ENCODE assay signal across 8 cellular contexts in the genomic region with DNA sequence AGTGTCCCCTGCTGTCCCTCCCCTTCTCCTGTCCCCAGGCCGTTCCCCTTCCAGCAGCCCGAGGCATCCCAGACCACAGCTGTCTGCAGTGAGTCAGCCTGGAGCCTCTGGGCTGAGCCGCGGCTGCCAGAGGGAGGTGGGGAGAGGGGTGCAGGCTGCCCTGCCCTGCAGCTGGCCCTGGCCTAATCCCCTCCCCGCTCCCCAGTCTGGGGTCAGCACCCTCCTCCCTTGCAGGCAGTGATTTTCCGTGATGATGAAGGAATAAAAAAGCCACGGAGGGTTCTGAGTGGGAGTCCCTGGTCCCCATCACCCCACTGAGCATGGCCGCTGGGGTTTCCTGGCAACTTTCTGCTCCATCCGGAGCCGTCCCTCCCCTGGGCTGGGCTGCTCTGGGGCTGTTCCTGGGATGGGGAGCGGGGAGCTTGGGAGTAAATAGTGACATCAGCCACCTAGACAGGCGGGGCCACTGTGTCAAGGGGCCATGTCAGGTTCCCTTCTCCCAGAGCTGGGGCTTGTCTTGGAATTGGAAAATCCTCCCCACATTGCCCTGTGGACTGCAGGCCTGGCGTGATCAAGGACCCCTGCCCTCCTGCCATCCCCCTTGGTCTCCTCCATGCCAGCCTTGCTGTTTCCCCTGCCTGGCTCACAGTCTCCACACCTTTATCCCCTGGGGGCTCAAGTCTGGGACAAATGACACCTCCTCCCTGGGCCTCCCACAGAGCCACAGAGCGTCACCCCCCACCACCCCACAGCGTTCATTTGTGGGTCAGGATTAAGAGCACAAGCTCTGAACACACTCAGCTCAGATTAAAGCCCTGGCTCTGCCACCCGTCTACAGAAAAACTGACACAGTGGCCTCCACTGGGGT. TPM values are rescaled to one million over a fixed set of nuclear protein-coding genes. Genes with fewer than 3 reads are reported as not detected.
DNase-seq lines count a peak whose midpoint lies in the region; ATAC-seq and TF ChIP-seq lines count a peak whose summit lies in the region.

No MANE protein-coding gene starts in this region.

- intact Hi-C loops in natural killer cell (cut with micrococcal nuclease) (no loop called here), Right ventricle myocardium inferior (cut with DNase I) (loop anchor here (1.0 to 5.0 kb wide), 3 partner anchors 64 to 242 kb away; no protein-coding TSS in a partner anchor)
- intact Hi-C loops in activated CD4-positive, alpha-beta memory T cell treated with anti-CD3 and anti-CD28 coated beads for 36 hours (cut with micrococcal nuclease), result loop anchor here (1.0 to 10.0 kb wide), 2 partner anchors 16 to 204 kb away; partner anchors contain the start of gene SPC24

- no peaks in the 10 kb centered on the region for H3K27me3 Mint-ChIP-seq in natural killer cell treated with Interleukin-12 subunit alpha and Interleukin-12 subunit beta and Interleukin-15 and Interleukin-18, amount 100 ng/mL, for 72 hours
- H3K27me3 Mint-ChIP-seq in natural killer cell (ENCODE audit: low read depth in 2 of 2), result no peaks in the 10 kb centered on the region
- no peaks in the 10 kb centered on the region for H3K27me3 Mint-ChIP-seq in progenitor cell of endocrine pancreas
- no peaks in the 10 kb centered on the region for H3K27me3 Mint-ChIP-seq in activated CD4-positive, alpha-beta memory T cell treated with anti-CD3 and anti-CD28 coated beads for 36 hours

- H3K4me3 Mint-ChIP-seq in natural killer cell treated with Interleukin-12 subunit alpha and Interleukin-12 subunit beta and Interleukin-15 and Interleukin-18, amount 100 ng/mL, for 72 hours, result no peak overlapping the region
- H3K4me3 Mint-ChIP-seq in natural killer cell (no peak overlapping the region), progenitor cell of endocrine pancreas (ENCODE audit: low read depth) (no peak overlapping the region)
- no peak overlapping the region for H3K4me3 Mint-ChIP-seq in activated CD4-positive, alpha-beta memory T cell treated with anti-CD3 and anti-CD28 coated beads for 36 hours

- POLR2A ChIA-PET in activated CD4-positive, alpha-beta memory T cell treated with anti-CD3 and anti-CD28 coated beads for 36 hours (lab: Charles Lee), result no interaction called here

- H3K36me3 Mint-ChIP-seq in natural killer cell treated with Interleukin-12 subunit alpha and Interleukin-12 subunit beta and Interleukin-15 and Interleukin-18, amount 100 ng/mL, for 72 hours, result no peaks in the 10 kb centered on the region
- H3K36me3 Mint-ChIP-seq in natural killer cell (no peaks in the 10 kb centered on the region), progenitor cell of endocrine pancreas (ENCODE audit: insufficient read depth) (no peaks in the 10 kb centered on the region)
- no peaks in the 10 kb centered on the region for H3K36me3 Mint-ChIP-seq in activated CD4-positive, alpha-beta memory T cell treated with anti-CD3 and anti-CD28 coated beads for 36 hours

- H3K27ac ChIP-seq in VCaP, result peak overlapping the region; percentile 62; the same call in 1 of the 2 replicates

- TF ChIP-seq CTCF in natural killer cell (IDR thresholded peaks at IDR 0.05) (no peak), VCaP (conservative IDR thresholded peaks at IDR 0.05) (no peak), progenitor cell of endocrine pancreas (IDR thresholded peaks at IDR 0.05; ENCODE audit: unreplicated experiment) (no peak)

- H3K4me1 Mint-ChIP-seq in natural killer cell treated with Interleukin-12 subunit alpha and Interleukin-12 subunit beta and Interleukin-15 and Interleukin-18, amount 100 ng/mL, for 72 hours (ENCODE audit: low read depth in 2 of 2), result peaks cover 6 to 7% of the 10 kb centered on the region in 2 donors
- H3K4me1 Mint-ChIP-seq in natural killer cell, result peaks cover 0 to 10% of the 10 kb centered on the region in 2 donors
- H3K4me1 Mint-ChIP-seq in progenitor cell of endocrine pancreas (ENCODE audit: low read depth), result peaks cover 11% of the 10 kb centered on the region
- H3K4me1 Mint-ChIP-seq in activated CD4-positive, alpha-beta memory T cell treated with anti-CD3 and anti-CD28 coated beads for 36 hours (ENCODE audit: low read depth), result peaks cover 9% of the 10 kb centered on the region

- H3K27ac Mint-ChIP-seq in natural killer cell treated with Interleukin-12 subunit alpha and Interleukin-12 subunit beta and Interleukin-15 and Interleukin-18, amount 100 ng/mL, for 72 hours, result no peak overlapping the region
- no peak overlapping the region for H3K27ac Mint-ChIP-seq in natural killer cell
- H3K27ac Mint-ChIP-seq in progenitor cell of endocrine pancreas, result peak overlapping the region; percentile 77
- H3K27ac Mint-ChIP-seq in activated CD4-positive, alpha-beta memory T cell treated with anti-CD3 and anti-CD28 coated beads for 36 hours, result no peak overlapping the region

- CTCF ChIA-PET in activated CD4-positive, alpha-beta memory T cell treated with anti-CD3 and anti-CD28 coated beads for 36 hours (lab: Charles Lee), result interaction anchor here (1.0 to 2.2 kb wide), 6 partner anchors 9 to 103 kb away, joined by 3 to 10 read pairs (median 6); no protein-coding TSS in a partner anchor

- H3K9me3 Mint-ChIP-seq in natural killer cell treated with Interleukin-12 subunit alpha and Interleukin-12 subunit beta and Interleukin-15 and Interleukin-18, amount 100 ng/mL, for 72 hours, result no peaks in the 10 kb centered on the region
- no peaks in the 10 kb centered on the region for H3K9me3 Mint-ChIP-seq in natural killer cell
- no peaks in the 10 kb centered on the region for H3K9me3 Mint-ChIP-seq in progenitor cell of endocrine pancreas (ENCODE audit: low read depth)
- H3K9me3 Mint-ChIP-seq in activated CD4-positive, alpha-beta memory T cell treated with anti-CD3 and anti-CD28 coated beads for 36 hours, result no peaks in the 10 kb centered on the region

- peak; percentile 21 to 34 for ATAC-seq in natural killer cell treated with Interleukin-12 subunit alpha and Interleukin-12 subunit beta and Interleukin-15 and Interleukin-18, amount 100 ng/mL, for 72 hours
- no peak for ATAC-seq in natural killer cell
- peak; percentile 76 for ATAC-seq in Right ventricle myocardium inferior
- ATAC-seq in HG03469 (IDR thresholded peaks at IDR 0.05; ENCODE audit: unreplicated experiment), result no peak

- DNase-seq in natural killer cell treated with Interleukin-12 subunit alpha and Interleukin-12 subunit beta and Interleukin-15 and Interleukin-18, amount 100 ng/mL, for 72 hours (ENCODE audit: low spot score), result no peak
- DNase-seq in natural killer cell (no peak), Right ventricle myocardium inferior (ENCODE audit: missing footprints) (peak; percentile 88), progenitor cell of endocrine pancreas (ENCODE audit: low spot score, unreplicated experiment) (no peak), activated T-cell treated with anti-CD3 and anti-CD28 coated beads for 4 hours (no peak)
- DNase-seq in activated CD4-positive, alpha-beta memory T cell treated with anti-CD3 and anti-CD28 coated beads for 36 hours, result no peak

RNA-seq across cellular contexts. Expression of gene SPC24, which starts 16.7 kb away (rescaled TPM):
- 10 to 100 TPM; 26.6 to 48.3 TPM for total RNA-seq in natural killer cell treated with Interleukin-12 subunit alpha and Interleukin-12 subunit beta and Interleukin-15 and Interleukin-18, amount 100 ng/mL, for 72 hours
- 1 to 10 TPM; 1.7 to 6.1 (median 4.1) TPM for total RNA-seq in natural killer cell
- 8.6 TPM for total RNA-seq in Right ventricle myocardium inferior
- total RNA-seq in progenitor cell of endocrine pancreas, result 22.8 and 24.3 TPM in 2 replicates
- 10 to 100 TPM; 64.1 to 70.3 TPM for total RNA-seq in activated CD4-positive, alpha-beta memory T cell treated with anti-CD3 and anti-CD28 coated beads for 36 hours

RNA-seq across cellular contexts. Expression of gene LDLR, which starts 49.6 kb away (rescaled TPM):
- total RNA-seq in natural killer cell treated with Interleukin-12 subunit alpha and Interleukin-12 subunit beta and Interleukin-15 and Interleukin-18, amount 100 ng/mL, for 72 hours, result 100 to 1,000 TPM; 179 to 194 TPM
- 100 to 1,000 TPM in 2 of 3 donors, 10 to 100 TPM in 1; 84.7 to 172 (median 112) TPM for total RNA-seq in natural killer cell
- total RNA-seq in Right ventricle myocardium inferior, result 12.8 TPM
- total RNA-seq in progenitor cell of endocrine pancreas, result 67.3 and 73.2 TPM in 2 replicates
- total RNA-seq in activated CD4-positive, alpha-beta memory T cell treated with anti-CD3 and anti-CD28 coated beads for 36 hours, result 10 to 100 TPM; 71.3 to 81.6 TPM

RNA-seq across cellular contexts. Expression of gene KANK2, which starts 58.5 kb away (rescaled TPM):
- total RNA-seq in natural killer cell treated with Interleukin-12 subunit alpha and Interleukin-12 subunit beta and Interleukin-15 and Interleukin-18, amount 100 ng/mL, for 72 hours, result 1 to 10 TPM; 3.9 to 5.2 TPM
- total RNA-seq in natural killer cell, result 1 to 10 TPM in 1 of 3 donors, under 1 TPM in 2; 0.82 to 1.3 (median 0.85) TPM
- 434 TPM for total RNA-seq in Right ventricle myocardium inferior
- 27.6 and 29.1 TPM in 2 replicates for total RNA-seq in progenitor cell of endocrine pancreas
- total RNA-seq in activated CD4-positive, alpha-beta memory T cell treated with anti-CD3 and anti-CD28 coated beads for 36 hours, result 1 to 10 TPM; 2.0 to 2.5 TPM

Comparison
In these comparisons a context has a peak if more than half of its experiments do, and no peak if none do; other contexts are left out.
1. ATAC-seq: peak in natural killer cell treated with Interleukin-12 subunit alpha and Interleukin-12 subunit beta and Interleukin-15 and Interleukin-18, amount 100 ng/mL, for 72 hours (2 of 2) and Right ventricle myocardium inferior (single experiment); none in natural killer cell (0 of 3) and HG03469 (single experiment).
2. RNA of gene KANK2, which starts 58.5 kb away (total RNA-seq): 434 TPM in Right ventricle myocardium inferior (single experiment); 27.6 to 29.1 TPM in progenitor cell of endocrine pancreas, 3.9 to 5.2 TPM in natural killer cell treated with Interleukin-12 subunit alpha and Interleukin-12 subunit beta and Interleukin-15 and Interleukin-18, amount 100 ng/mL, for 72 hours, 2.0 to 2.5 TPM in activated CD4-positive, alpha-beta memory T cell treated with anti-CD3 and anti-CD28 coated beads for 36 hours and 0.82 to 1.3 TPM in natural killer cell; every median in the first group is over 10 times any median in the second.